In the genomic region with DNA sequence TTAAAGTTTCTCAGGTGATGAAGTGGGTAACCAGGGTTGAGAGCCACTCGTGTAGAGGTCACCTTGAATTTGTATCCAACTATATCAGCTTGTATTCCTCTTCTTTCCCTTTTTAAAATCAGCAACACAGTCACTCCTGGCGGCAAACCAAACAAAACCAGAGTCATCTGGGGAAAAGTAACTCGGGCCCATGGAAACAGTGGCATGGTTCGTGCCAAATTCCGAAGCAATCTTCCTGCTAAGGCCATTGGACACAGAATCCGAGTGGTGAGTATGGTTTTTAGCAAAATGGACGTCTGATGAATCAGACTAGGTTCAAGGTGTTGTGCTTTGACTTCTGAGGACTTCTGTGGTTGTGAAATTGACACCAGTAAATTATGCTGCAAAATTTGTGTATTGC, we compare ENCODE assay signal across 9 cellular contexts. TPM values are rescaled to one million over a fixed set of nuclear protein-coding genes. Genes with fewer than 3 reads are reported as not detected.
A peak's percentile ranks its signal among the peaks of the same experiment; 100 is the strongest.
DNase-seq lines count a peak whose midpoint lies in the region; ATAC-seq and TF ChIP-seq lines count a peak whose summit lies in the region.
"Had no signal": no experiment of that assay in that cellular context is flagged by ENCODE, and none has a peak within 500 bp of the region (broad histone marks: within the 10 kb centered on the region; RNA-seq: fewer than 3 reads in every experiment).

No MANE protein-coding gene starts in this region.

- peaks cover 65% of the 10 kb centered on the region for H3K4me1 Mint-ChIP-seq in activated naive CD8-positive, alpha-beta T cell (ENCODE audit: low read depth)

- ATAC-seq in heart left ventricle (peak; percentile 17 to 36 (median 20)), GM21529 (IDR thresholded peaks at IDR 0.05; ENCODE audit: unreplicated experiment) (no peak), GM21515 (IDR thresholded peaks at IDR 0.05; ENCODE audit: unreplicated experiment) (no peak)

- no peaks in the 10 kb centered on the region for H3K9me3 ChIP-seq in heart left ventricle
- H3K9me3 ChIP-seq in WERI-Rb-1 (ENCODE audit: severe bottlenecking) = no peaks in the 10 kb centered on the region

- H3K36me3 ChIP-seq in heart left ventricle (peaks cover 4 to 71% (median 60%) of the 10 kb centered on the region in 9 donors), WERI-Rb-1 (peaks cover 41% of the 10 kb centered on the region)

- intact Hi-C loops in heart left ventricle (cut with DNase I) = no loop called here

- 30 to 36% (median 34%) methylated on average over 7 of the region's 7 CpGs for WGBS in heart left ventricle, 4 donors

- peak overlapping the region; percentile 19; the same call in 1 of the 2 replicates for H3K27ac ChIP-seq in 22Rv1
- peak overlapping the region in 10 of 12 donors; percentile 38 to 89 (median 66) for H3K27ac ChIP-seq in heart left ventricle
- no peak overlapping the region for H3K27ac ChIP-seq in WERI-Rb-1

- no peak overlapping the region for H3K4me3 ChIP-seq in heart left ventricle
- H3K4me3 ChIP-seq in WERI-Rb-1 (ENCODE audit: low read depth, low read length) = no peak overlapping the region

- H3K4me1 ChIP-seq in heart left ventricle = peaks cover 10 to 77% (median 42%) of the 10 kb centered on the region in 12 donors

- no peaks in the 10 kb centered on the region for H3K9me3 Mint-ChIP-seq in activated naive CD8-positive, alpha-beta T cell (ENCODE audit: low read depth)

- peak overlapping the region; percentile 99 for H3K4me3 Mint-ChIP-seq in activated naive CD8-positive, alpha-beta T cell

- H3K27me3 ChIP-seq in heart left ventricle (no peaks in the 10 kb centered on the region), WERI-Rb-1 (ENCODE audit: insufficient read depth, low read depth, severe bottlenecking) (no peaks in the 10 kb centered on the region)

- peak overlapping the region; percentile 36 for H3K27ac Mint-ChIP-seq in activated naive CD8-positive, alpha-beta T cell

- peaks cover 24% of the 10 kb centered on the region for H3K36me3 Mint-ChIP-seq in activated naive CD8-positive, alpha-beta T cell

- H3K27me3 Mint-ChIP-seq in activated naive CD8-positive, alpha-beta T cell = no peaks in the 10 kb centered on the region

- TF ChIP-seq CTCF in 22Rv1 (IDR thresholded peaks at IDR 0.05) (no peak), heart left ventricle (IDR thresholded peaks at IDR 0.05) (no peak), WERI-Rb-1 (IDR thresholded peaks at IDR 0.05; ENCODE audit: low read depth, low read length) (no peak)

- peak; percentile 35 for DNase-seq in Daoy (ENCODE audit: low read depth)
- DNase-seq in heart left ventricle = peak in 4 of 5 donors; percentile 68 to 71 (median 70)
- DNase-seq in stimulated activated CD8-positive, alpha-beta memory T cell treated with anti-CD3 and anti-CD28 coated beads, Interleukin-4, amount 100 ng/mL, for 48 hours = no peak
- no peak for DNase-seq in WERI-Rb-1
- DNase-seq: KG1 had no signal

- TF ChIP-seq POLR2A in heart left ventricle (IDR thresholded peaks at IDR 0.05) = no peak

RNA-seq across cellular contexts. Expression of a gene that starts 3.9 kb away (rescaled TPM):
- 1,068 and 1,272 TPM in 2 replicates for total RNA-seq in Daoy (2014; rRNA removed; shearing (Covaris generic))
- 100 to 1,000 TPM; 374 to 941 (median 729) TPM for total RNA-seq in heart left ventricle
- polyA plus RNA-seq in heart left ventricle = 1,000 to 10,000 TPM; 1,426 to 1,760 TPM

RNA-seq across cellular contexts. Expression of a gene that starts 6.1 kb away (rescaled TPM):
- 4.4 and 7.7 TPM in 2 replicates for total RNA-seq in Daoy (2014; rRNA removed; shearing (Covaris generic))
- 10 to 100 TPM in 3 of 9 donors, 1 to 10 TPM in 6; 4.1 to 17.1 (median 9.0) TPM for total RNA-seq in heart left ventricle
- 1 to 10 TPM; 2.5 to 5.7 TPM for polyA plus RNA-seq in heart left ventricle

Comparison
In these comparisons a context has a peak if more than half of its experiments do, and no peak if none do; other contexts are left out.
1. DNase-seq: peak in Daoy (single experiment) and heart left ventricle (4 of 5); none in stimulated activated CD8-positive, alpha-beta memory T cell treated with anti-CD3 and anti-CD28 coated beads, Interleukin-4, amount 100 ng/mL, for 48 hours (single experiment) and WERI-Rb-1 (single experiment).
2. ATAC-seq: peak in heart left ventricle (4 of 4); none in GM21529 (single experiment) and GM21515 (single experiment).